In genomic region chr10:132539894-132540293, GRCh38 we compare ENCODE assay signal across 9 cellular contexts. TPM values are rescaled to one million over a fixed set of nuclear protein-coding genes. Genes with fewer than 3 reads are reported as not detected.
DNase-seq lines count a peak whose midpoint lies in the region; ATAC-seq and TF ChIP-seq lines count a peak whose summit lies in the region.
"Had no signal": no experiment of that assay in that cellular context is flagged by ENCODE, and none has a peak within 500 bp of the region (broad histone marks: within the 10 kb centered on the region; RNA-seq: fewer than 3 reads in every experiment).

No MANE protein-coding gene starts in this region.

- peaks cover 8% of the 10 kb centered on the region for H3K36me3 Mint-ChIP-seq in HFFc6 (ENCODE audit: low read depth)

- peaks cover 8 to 65% of the 10 kb centered on the region in 2 donors for H3K4me1 ChIP-seq in muscle layer of duodenum (ENCODE audit: control insufficient read depth in 1 of 2, insufficient read depth in 2 of 2, low read length in 2 of 2)

- H3K27ac Mint-ChIP-seq in HFFc6 = peak overlapping the region; percentile 83

- DNase-seq in AG08395 (ENCODE audit: low spot score) (peak; percentile 63), HFFc6 (peak; percentile 76), amniotic stem cell (lab: John Stamatoyannopoulos, UW) (peak; percentile 60), ecto neural progenitor cell (ENCODE audit: low spot score) (no peak), HEK293T (ENCODE audit: extremely low spot score) (no peak)
- DNase-seq: stimulated activated CD4-positive, alpha-beta T cell treated with anti-CD3 and anti-CD28 coated beads, Interleukin-12 subunit alpha, Interleukin-12 subunit beta, amount 100 ng/mL, for 4 hours had no signal

- peaks cover 2% of the 10 kb centered on the region; the same call in 1 of the 2 replicates for H3K27me3 Mint-ChIP-seq in HFFc6 (ENCODE audit: insufficient read depth)

- H3K4me3 Mint-ChIP-seq in HFFc6 = peak overlapping the region; percentile 99

- H3K27ac ChIP-seq in muscle layer of duodenum (ENCODE audit: low read length) = peak overlapping the region; percentile 30

- peak overlapping the region; percentile 74 to 79 for H3K4me3 ChIP-seq in muscle layer of duodenum (ENCODE audit: low read depth in 1 of 2, low read length in 2 of 2)

- POLR2A ChIA-PET in HEK293T (lab: Yijun Ruan, JAX) = no interaction called here

- H3K9me3 ChIP-seq in muscle layer of duodenum (ENCODE audit: control insufficient read depth in 1 of 2, low read length in 2 of 2) = no peaks in the 10 kb centered on the region

- no peak for TF ChIP-seq CTCF in HFFc6 (IDR thresholded peaks at IDR 0.05)

- H3K27me3 ChIP-seq in muscle layer of duodenum (ENCODE audit: low read depth, low read length) = no peaks in the 10 kb centered on the region

- CTCF ChIA-PET in HEK293T (lab: Yijun Ruan, JAX) = no interaction called here

- no peaks in the 10 kb centered on the region for H3K36me3 ChIP-seq in muscle layer of duodenum (ENCODE audit: control insufficient read depth in 1 of 2, insufficient read depth in 2 of 2, low read length in 2 of 2)

- ATAC-seq in GM21367 (IDR thresholded peaks at IDR 0.05; ENCODE audit: unreplicated experiment) (no peak), HG03039 (IDR thresholded peaks at IDR 0.05; ENCODE audit: unreplicated experiment) (no peak)

- H3K9me3 Mint-ChIP-seq in HFFc6 = no peaks in the 10 kb centered on the region

- H3K4me1 Mint-ChIP-seq in HFFc6 (ENCODE audit: low read depth) = peaks cover 53% of the 10 kb centered on the region

TF ChIP-seq in HEK293T, 16 proteins besides CTCF, POLR2A, EP300 and RAD21:
- no peak for TF ChIP-seq BHLHE40 (IDR thresholded peaks at IDR 0.05; ENCODE audit: borderline replicate concordance)
- no peak for TF ChIP-seq CTBP1 (IDR thresholded peaks at IDR 0.05; ENCODE audit: borderline replicate concordance)
- no peak for TF ChIP-seq FOXK2 (IDR thresholded peaks at IDR 0.05)
- no peak for TF ChIP-seq L3MBTL2 (conservative IDR thresholded peaks at IDR 0.05)
- no peak for TF ChIP-seq TARDBP (IDR thresholded peaks at IDR 0.05)
- no peak for TF ChIP-seq SP1 (IDR thresholded peaks at IDR 0.05)
- TF ChIP-seq LEF1 (IDR thresholded peaks at IDR 0.05; ENCODE audit: borderline replicate concordance) = no peak
- no peak for TF ChIP-seq SUZ12 (IDR thresholded peaks at IDR 0.05)
- TF ChIP-seq ARNT (IDR thresholded peaks at IDR 0.05) = no peak
- TF ChIP-seq FOXM1 (IDR thresholded peaks at IDR 0.05; ENCODE audit: borderline replicate concordance) = no peak
- no peak for TF ChIP-seq ELF4 (IDR thresholded peaks at IDR 0.05)
- TF ChIP-seq FOXA1 (IDR thresholded peaks at IDR 0.05) = no peak
- no peak for TF ChIP-seq HDGF (IDR thresholded peaks at IDR 0.05; ENCODE audit: borderline replicate concordance)
- no peak for TF ChIP-seq ZNF384 (IDR thresholded peaks at IDR 0.05)

RNA-seq across cellular contexts. Expression of gene INPP5A, which starts 2.3 kb away (rescaled TPM):
- 10 to 100 TPM; 58.9 to 64.6 (median 63.8) TPM for total RNA-seq in HFFc6 (2021; fragmentation: NEBNext Ultra II Directional; extraction: Animal tissue kit (Norgen Biotek cat#: 25700))

Comparison
In these comparisons a context has a peak if more than half of its experiments do, and no peak if none do; other contexts are left out.
1. DNase-seq: peak in AG08395 (single experiment), HFFc6 (single experiment) and amniotic stem cell (single experiment); none in ecto neural progenitor cell (single experiment) and HEK293T (single experiment).